ENCODE assay signal across 1 cellular context in the genomic region with DNA sequence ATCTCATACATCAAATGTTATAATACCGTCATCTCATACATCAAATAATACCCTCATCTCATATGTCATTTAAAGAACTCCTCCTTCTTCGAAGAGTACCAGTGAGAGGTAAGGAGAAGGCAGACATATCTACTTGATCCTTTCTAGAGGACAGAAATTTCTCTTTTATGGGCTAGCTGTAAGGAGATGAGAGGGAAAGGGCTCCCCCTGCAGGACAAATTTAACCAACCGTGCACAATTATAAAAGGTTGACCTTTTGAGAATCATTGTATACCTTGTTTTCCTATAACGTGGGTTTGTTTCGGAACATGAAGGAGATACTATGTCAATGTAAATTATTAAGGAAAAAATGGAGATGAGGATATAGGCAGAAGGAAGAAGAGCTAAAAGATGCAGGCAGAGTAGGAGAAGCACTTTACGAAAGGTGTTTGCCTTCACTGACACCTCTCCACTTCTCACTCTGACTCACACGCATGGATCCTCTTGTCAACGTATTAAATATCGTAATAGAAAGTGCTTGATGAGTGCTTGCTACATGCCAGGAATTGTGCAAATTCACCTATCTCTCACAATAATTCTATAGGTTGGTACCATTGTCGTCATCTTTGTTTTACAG.
TF ChIP-seq lines count a peak whose summit lies in the region.

No MANE protein-coding gene starts in this region.

TF ChIP-seq in H1, 55 proteins besides CTCF, POLR2A, EP300 and RAD21 (continued from another document):
- no peak for TF ChIP-seq HDAC6 (IDR thresholded peaks at IDR 0.05; ENCODE audit: low read depth, low read length)
- TF ChIP-seq TAF1 (IDR thresholded peaks at IDR 0.05; ENCODE audit: low read depth, low read length): no peak
- no peak for TF ChIP-seq JUN (IDR thresholded peaks at IDR 0.05; ENCODE audit: low read depth, low read length)
- TF ChIP-seq BRCA1 (IDR thresholded peaks at IDR 0.05; ENCODE audit: low read depth, low read length): no peak
- no peak for TF ChIP-seq POLR2AphosphoS5 (IDR thresholded peaks at IDR 0.05; ENCODE audit: low read depth, low read length)
- TF ChIP-seq CREB1 (IDR thresholded peaks at IDR 0.05): no peak
